In the genomic region with DNA sequence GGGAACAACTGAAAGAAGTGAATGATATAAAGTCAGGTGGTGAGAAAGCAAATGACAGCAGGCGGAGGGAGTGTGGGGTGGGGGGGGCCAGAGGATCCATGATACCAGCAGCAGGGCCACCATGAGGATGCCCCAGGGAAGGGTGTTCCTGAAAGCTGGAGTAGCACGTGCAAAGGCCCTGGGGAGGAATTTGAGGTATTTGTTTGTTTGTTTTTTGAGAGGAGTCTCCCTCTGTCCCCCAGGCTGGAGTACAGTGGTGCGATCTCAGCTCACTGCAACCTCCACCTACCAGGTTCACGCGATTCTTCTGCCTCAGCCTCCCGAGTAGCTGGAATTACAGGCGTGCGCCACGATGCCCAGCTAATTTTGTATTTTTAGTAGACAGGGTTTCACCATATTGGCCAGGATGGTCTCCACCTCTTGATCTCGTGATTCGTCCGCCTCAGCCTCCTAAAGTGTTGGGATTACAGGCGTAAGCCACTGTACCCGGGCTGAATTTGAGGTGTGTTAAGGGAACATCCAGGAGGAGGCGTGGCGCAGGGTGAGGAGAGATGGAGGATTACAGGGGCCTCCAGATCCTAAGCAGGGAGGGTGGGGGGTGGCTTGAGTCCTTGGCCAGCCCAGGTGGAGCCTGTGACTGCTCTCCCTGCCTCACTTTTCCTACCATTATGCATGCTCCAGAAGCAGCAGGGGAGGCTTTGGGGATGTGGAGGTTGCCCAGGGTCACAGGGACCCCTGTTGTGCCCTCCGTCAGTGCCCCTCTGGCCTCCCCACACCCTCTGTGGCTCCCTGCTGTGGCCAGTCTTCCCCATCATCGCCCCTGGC, we compare ENCODE assay signal across 8 cellular contexts. TPM values are rescaled to one million over a fixed set of nuclear protein-coding genes. Genes with fewer than 3 reads are reported as not detected.
A peak's percentile ranks its signal among the peaks of the same experiment; 100 is the strongest.
DNase-seq lines count a peak whose midpoint lies in the region; ATAC-seq and TF ChIP-seq lines count a peak whose summit lies in the region.

No MANE protein-coding gene starts in this region.

- WGBS in right cardiac atrium, result 56% methylated on average over 18 of the region's 18 CpGs
- 75% methylated on average over 17 of the region's 18 CpGs for WGBS in smooth muscle cell (ENCODE audit: low lambda C conversion rate)

- H3K4me3 Mint-ChIP-seq in WTC11, result peak overlapping the region; percentile 83

- H3K4me1 Mint-ChIP-seq in WTC11, result peaks cover 35% of the 10 kb centered on the region

- no peaks in the 10 kb centered on the region for H3K79me2 ChIP-seq in smooth muscle cell (ENCODE audit: low read depth)

- H3K27me3 ChIP-seq in H7 (ENCODE audit: control insufficient read depth, insufficient read depth, low read length) (no peaks in the 10 kb centered on the region), right cardiac atrium (ENCODE audit: control insufficient read depth, insufficient read depth) (no peaks in the 10 kb centered on the region), smooth muscle cell (ENCODE audit: low read depth) (no peaks in the 10 kb centered on the region)

- intact Hi-C loops in right cardiac atrium (cut with DNase I), result no loop called here

- peak overlapping the region; percentile 85 for H3K27ac Mint-ChIP-seq in WTC11

- no peak overlapping the region for H3K4me2 ChIP-seq in smooth muscle cell

- H3K36me3 ChIP-seq in H7 (replicated peaks; ENCODE audit: control insufficient read depth, insufficient read depth, low read length) (no peaks in the 10 kb centered on the region), smooth muscle cell (ENCODE audit: low read depth) (no peaks in the 10 kb centered on the region)

- ATAC-seq in WTC11 (no peak), right cardiac atrium (no peak), HG03442 (IDR thresholded peaks at IDR 0.05; ENCODE audit: unreplicated experiment) (no peak), HG02870 (IDR thresholded peaks at IDR 0.05; ENCODE audit: unreplicated experiment) (no peak), HG03460 (IDR thresholded peaks at IDR 0.05; ENCODE audit: unreplicated experiment) (no peak)

- no peaks in the 10 kb centered on the region for H3K36me3 Mint-ChIP-seq in WTC11

- POLR2A ChIA-PET in WTC11 (lab: Charles Lee), result interaction anchor here (1.5 to 3.1 kb wide), 5 partner anchors 11 to 70 kb away, joined by 5 to 200 read pairs (median 17); partner anchors contain the start of genes JUND and LSM4

- CTCF ChIA-PET in WTC11 (lab: Charles Lee), result interaction anchor here (1.2 to 3.5 kb wide), 12 partner anchors 9 to 125 kb away, joined by 4 to 102 read pairs (median 13); partner anchors contain the start of genes IQCN, JUND, LSM4 and SSBP4

- DNase-seq in H7 (peak; percentile 79), WTC11 (ENCODE audit: low spot score) (no peak), right cardiac atrium (peak in 1 of 3 donors; percentile 56), smooth muscle cell (lab: John Stamatoyannopoulos, UW; ENCODE audit: unreplicated experiment) (no peak), GF-D8 (lab: John Stamatoyannopoulos, UW) (no peak)

- H3K27me3 Mint-ChIP-seq in WTC11 (ENCODE audit: low read depth), result no peaks in the 10 kb centered on the region; the same call in 1 of the 2 replicates

- H3F3A ChIP-seq in smooth muscle cell (ENCODE audit: low read depth), result peaks cover 18% of the 10 kb centered on the region

- no peak overlapping the region for H2AFZ ChIP-seq in smooth muscle cell (ENCODE audit: low read depth)

- TF ChIP-seq CTCF in WTC11 (IDR thresholded peaks at IDR 0.05) (no peak), smooth muscle cell (IDR thresholded peaks at IDR 0.05; ENCODE audit: borderline replicate concordance, insufficient read depth, poor library complexity, severe bottlenecking) (no peak)

- H3K4me1 ChIP-seq in right cardiac atrium (ENCODE audit: control insufficient read depth, insufficient read depth, low read length) (peaks cover 2% of the 10 kb centered on the region), smooth muscle cell (ENCODE audit: low read depth) (peaks cover 10% of the 10 kb centered on the region)

- H3K9me3 ChIP-seq in right cardiac atrium (ENCODE audit: control insufficient read depth, low read length) (no peaks in the 10 kb centered on the region), smooth muscle cell (replicated peaks; ENCODE audit: low read depth) (no peaks in the 10 kb centered on the region)

- no peaks in the 10 kb centered on the region for H4K20me1 ChIP-seq in smooth muscle cell (ENCODE audit: low read depth)

- H3K9me3 Mint-ChIP-seq in WTC11, result no peaks in the 10 kb centered on the region

- H3K27ac ChIP-seq in right cardiac atrium (ENCODE audit: low read length) (peak overlapping the region; percentile 96), smooth muscle cell (ENCODE audit: low read depth) (peak overlapping the region; percentile 98)

- H3K9ac ChIP-seq in smooth muscle cell (ENCODE audit: low read depth), result no peak overlapping the region

- H3K4me3 ChIP-seq in H7 (ENCODE audit: insufficient read depth, low read depth, low read length), result peak overlapping the region; percentile 38
- H3K4me3 ChIP-seq in right cardiac atrium (ENCODE audit: low read length), result no peak overlapping the region
- H3K4me3 ChIP-seq in smooth muscle cell, result no peak overlapping the region

TF ChIP-seq in WTC11, 78 proteins besides CTCF, POLR2A, EP300 and RAD21:
- TF ChIP-seq, protein P1, sequence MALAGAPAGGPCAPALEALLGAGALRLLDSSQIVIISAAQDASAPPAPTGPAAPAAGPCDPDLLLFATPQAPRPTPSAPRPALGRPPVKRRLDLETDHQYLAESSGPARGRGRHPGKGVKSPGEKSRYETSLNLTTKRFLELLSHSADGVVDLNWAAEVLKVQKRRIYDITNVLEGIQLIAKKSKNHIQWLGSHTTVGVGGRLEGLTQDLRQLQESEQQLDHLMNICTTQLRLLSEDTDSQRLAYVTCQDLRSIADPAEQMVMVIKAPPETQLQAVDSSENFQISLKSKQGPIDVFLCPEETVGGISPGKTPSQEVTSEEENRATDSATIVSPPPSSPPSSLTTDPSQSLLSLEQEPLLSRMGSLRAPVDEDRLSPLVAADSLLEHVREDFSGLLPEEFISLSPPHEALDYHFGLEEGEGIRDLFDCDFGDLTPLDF (CRISPR knock-in tag; IDR thresholded peaks at IDR 0.05), result no peak
- TF ChIP-seq ZNF423 (CRISPR knock-in tag; IDR thresholded peaks at IDR 0.05) (peak; percentile 79), CREB1 (CRISPR knock-in tag; IDR thresholded peaks at IDR 0.05) (no peak), IRF2 (CRISPR knock-in tag; IDR thresholded peaks at IDR 0.05; ENCODE audit: borderline replicate concordance, low read depth) (no peak), PRRX2 (CRISPR knock-in tag; IDR thresholded peaks at IDR 0.05) (no peak), SP1 (CRISPR knock-in tag; conservative IDR thresholded peaks at IDR 0.05) (peak; percentile 16; the same call in 1 of the 2 replicates), GTF2I (CRISPR knock-in tag; conservative IDR thresholded peaks at IDR 0.05) (peak; percentile 88), STAT6 (CRISPR knock-in tag; conservative IDR thresholded peaks at IDR 0.05; ENCODE audit: low read depth) (no peak)

RNA-seq across cellular contexts. Expression of gene JUND, which starts 12.4 kb away (rescaled TPM):
- total RNA-seq in H7 (2014; rRNA removed; shearing (Covaris generic)), result 173 and 181 TPM in 2 replicates
- total RNA-seq in WTC11 (2021) (121 to 137 TPM (median 133 TPM) in 3 replicates), right cardiac atrium (100 to 1,000 TPM; 117 to 229 (median 122) TPM), smooth muscle cell (79.9 and 164 TPM in 2 replicates)
- polyA plus RNA-seq in right cardiac atrium (233 TPM), smooth muscle cell (464 and 497 TPM in 2 replicates)

RNA-seq across cellular contexts. Expression of gene IQCN, which starts 19.6 kb away (rescaled TPM):
- total RNA-seq in H7 (2014; rRNA removed; shearing (Covaris generic)), result 0.55 and 0.76 TPM in 2 replicates
- total RNA-seq in WTC11 (2021), result 0.46 to 1.0 TPM (median 0.61 TPM) in 3 replicates
- 1 to 10 TPM in 2 of 4 donors, under 1 TPM in 2; 0.65 to 1.4 (median 1.1) TPM for total RNA-seq in right cardiac atrium
- polyA plus RNA-seq in right cardiac atrium, result 5.3 TPM
- total RNA-seq in smooth muscle cell, result 3.9 and 4.9 TPM in 2 replicates
- 2.5 and 5.8 TPM in 2 replicates for polyA plus RNA-seq in smooth muscle cell

RNA-seq across cellular contexts. Expression of gene LSM4, which starts 29.0 kb away (rescaled TPM):
- 787 and 838 TPM in 2 replicates for total RNA-seq in H7 (2014; rRNA removed; shearing (Covaris generic))
- total RNA-seq in WTC11 (2021) (373 to 434 TPM (median 409 TPM) in 3 replicates), right cardiac atrium (10 to 100 TPM; 55.6 to 77.2 (median 64.8) TPM), smooth muscle cell (116 and 121 TPM in 2 replicates)
- polyA plus RNA-seq in right cardiac atrium (131 TPM), smooth muscle cell (156 and 177 TPM in 2 replicates)

RNA-seq across cellular contexts. Expression of gene PGPEP1, which starts 46.5 kb away (rescaled TPM):
- total RNA-seq in H7 (2014; rRNA removed; shearing (Covaris generic)), result 11.5 and 13.6 TPM in 2 replicates
- total RNA-seq in WTC11 (2021) (39.2 to 68.1 TPM (median 40.8 TPM) in 3 replicates), right cardiac atrium (10 to 100 TPM; 31.3 to 42.0 (median 35.0) TPM), smooth muscle cell (11.1 and 11.7 TPM in 2 replicates)
- polyA plus RNA-seq in right cardiac atrium (17.4 TPM), smooth muscle cell (4.5 and 8.7 TPM in 2 replicates)
